In the genomic region with DNA sequence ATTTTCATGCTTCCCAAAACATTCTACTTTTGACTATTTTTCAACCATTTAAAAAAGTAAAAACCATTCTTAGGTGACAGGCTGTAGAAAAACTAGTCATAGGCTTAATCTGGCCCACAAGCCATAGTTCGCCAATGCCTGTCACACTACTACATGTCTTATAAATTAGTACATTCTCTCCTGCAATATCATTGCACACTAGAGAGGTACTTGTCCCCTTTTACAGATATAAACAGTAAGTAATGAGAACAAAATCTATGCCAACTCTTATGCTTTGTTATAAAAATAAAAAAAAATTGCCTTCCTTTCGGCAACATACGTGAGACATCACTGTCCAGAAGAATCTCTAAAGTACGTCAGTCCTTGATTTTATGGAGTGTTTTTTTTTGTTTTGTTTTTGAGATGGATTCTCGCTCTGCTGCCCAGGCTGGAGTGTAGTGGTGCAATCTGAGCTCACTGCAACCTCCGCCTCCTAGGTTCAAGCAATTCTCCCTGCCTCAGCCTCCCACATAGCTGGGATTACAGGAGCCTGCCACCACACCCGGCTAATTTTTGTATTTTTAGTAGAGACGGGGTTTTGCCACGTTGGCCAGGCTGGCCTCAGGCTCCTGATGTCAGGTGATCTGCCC, we compare ENCODE assay signal across 1 cellular context.
TF ChIP-seq lines count a peak whose summit lies in the region.

No MANE protein-coding gene starts in this region.

TF ChIP-seq in HEK293, 187 proteins besides CTCF, POLR2A, EP300 and RAD21 (continued from another document):
- TF ChIP-seq, protein P1, sequence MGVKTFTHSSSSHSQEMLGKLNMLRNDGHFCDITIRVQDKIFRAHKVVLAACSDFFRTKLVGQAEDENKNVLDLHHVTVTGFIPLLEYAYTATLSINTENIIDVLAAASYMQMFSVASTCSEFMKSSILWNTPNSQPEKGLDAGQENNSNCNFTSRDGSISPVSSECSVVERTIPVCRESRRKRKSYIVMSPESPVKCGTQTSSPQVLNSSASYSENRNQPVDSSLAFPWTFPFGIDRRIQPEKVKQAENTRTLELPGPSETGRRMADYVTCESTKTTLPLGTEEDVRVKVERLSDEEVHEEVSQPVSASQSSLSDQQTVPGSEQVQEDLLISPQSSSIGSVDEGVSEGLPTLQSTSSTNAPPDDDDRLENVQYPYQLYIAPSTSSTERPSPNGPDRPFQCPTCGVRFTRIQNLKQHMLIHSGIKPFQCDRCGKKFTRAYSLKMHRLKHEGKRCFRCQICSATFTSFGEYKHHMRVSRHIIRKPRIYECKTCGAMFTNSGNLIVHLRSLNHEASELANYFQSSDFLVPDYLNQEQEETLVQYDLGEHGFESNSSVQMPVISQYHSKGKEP (tag by site-specific recombination; IDR thresholded peaks at IDR 0.05), result no peak
- no peak for TF ChIP-seq ZNF623 (tag by site-specific recombination; IDR thresholded peaks at IDR 0.05)
- TF ChIP-seq ZSCAN30 (tag by site-specific recombination; IDR thresholded peaks at IDR 0.05), result no peak
- TF ChIP-seq ZNF837 (tag by site-specific recombination; IDR thresholded peaks at IDR 0.05), result no peak
- TF ChIP-seq ZNF747 (tag by site-specific recombination; IDR thresholded peaks at IDR 0.05), result no peak
- peak; percentile 69 for TF ChIP-seq ZFHX2 (tag by site-specific recombination; conservative IDR thresholded peaks at IDR 0.05)
- peak; percentile 71; the same call in 1 of the 2 replicates for TF ChIP-seq GLIS1 (tag by site-specific recombination; IDR thresholded peaks at IDR 0.05)
- TF ChIP-seq, protein P2, sequence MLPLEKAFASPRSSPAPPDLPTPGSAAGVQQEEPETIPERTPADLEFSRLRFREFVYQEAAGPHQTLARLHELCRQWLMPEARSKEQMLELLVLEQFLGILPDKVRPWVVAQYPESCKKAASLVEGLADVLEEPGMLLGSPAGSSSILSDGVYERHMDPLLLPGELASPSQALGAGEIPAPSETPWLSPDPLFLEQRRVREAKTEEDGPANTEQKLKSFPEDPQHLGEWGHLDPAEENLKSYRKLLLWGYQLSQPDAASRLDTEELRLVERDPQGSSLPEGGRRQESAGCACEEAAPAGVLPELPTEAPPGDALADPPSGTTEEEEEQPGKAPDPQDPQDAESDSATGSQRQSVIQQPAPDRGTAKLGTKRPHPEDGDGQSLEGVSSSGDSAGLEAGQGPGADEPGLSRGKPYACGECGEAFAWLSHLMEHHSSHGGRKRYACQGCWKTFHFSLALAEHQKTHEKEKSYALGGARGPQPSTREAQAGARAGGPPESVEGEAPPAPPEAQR (tag by site-specific recombination; IDR thresholded peaks at IDR 0.05), result no peak
- TF ChIP-seq, protein P3, sequence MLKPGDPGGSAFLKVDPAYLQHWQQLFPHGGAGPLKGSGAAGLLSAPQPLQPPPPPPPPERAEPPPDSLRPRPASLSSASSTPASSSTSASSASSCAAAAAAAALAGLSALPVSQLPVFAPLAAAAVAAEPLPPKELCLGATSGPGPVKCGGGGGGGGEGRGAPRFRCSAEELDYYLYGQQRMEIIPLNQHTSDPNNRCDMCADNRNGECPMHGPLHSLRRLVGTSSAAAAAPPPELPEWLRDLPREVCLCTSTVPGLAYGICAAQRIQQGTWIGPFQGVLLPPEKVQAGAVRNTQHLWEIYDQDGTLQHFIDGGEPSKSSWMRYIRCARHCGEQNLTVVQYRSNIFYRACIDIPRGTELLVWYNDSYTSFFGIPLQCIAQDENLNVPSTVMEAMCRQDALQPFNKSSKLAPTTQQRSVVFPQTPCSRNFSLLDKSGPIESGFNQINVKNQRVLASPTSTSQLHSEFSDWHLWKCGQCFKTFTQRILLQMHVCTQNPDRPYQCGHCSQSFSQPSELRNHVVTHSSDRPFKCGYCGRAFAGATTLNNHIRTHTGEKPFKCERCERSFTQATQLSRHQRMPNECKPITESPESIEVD (tag by site-specific recombination; IDR thresholded peaks at IDR 0.05), result peak; percentile 87
- TF ChIP-seq ZNF610 (tag by site-specific recombination; IDR thresholded peaks at IDR 0.05; ENCODE audit: borderline replicate concordance), result no peak
- TF ChIP-seq ZNF366 (tag by site-specific recombination; conservative IDR thresholded peaks at IDR 0.05), result peak; percentile 16; the same call in 1 of the 2 replicates
- TF ChIP-seq ZNF341 (tag by site-specific recombination; IDR thresholded peaks at IDR 0.05; ENCODE audit: low read depth), result peak; percentile 84
- TF ChIP-seq ZNF473 (tag by site-specific recombination; IDR thresholded peaks at IDR 0.05), result no peak
- TF ChIP-seq ZNF600 (tag by site-specific recombination; IDR thresholded peaks at IDR 0.05), result peak; percentile 99
- peak; percentile 41; the same call in 1 of the 2 replicates for TF ChIP-seq GLIS2 (tag by site-specific recombination; IDR thresholded peaks at IDR 0.05)
- TF ChIP-seq EGR2 (tag by site-specific recombination; IDR thresholded peaks at IDR 0.05; ENCODE audit: low read depth), result peak; percentile 87
- TF ChIP-seq, protein P4, sequence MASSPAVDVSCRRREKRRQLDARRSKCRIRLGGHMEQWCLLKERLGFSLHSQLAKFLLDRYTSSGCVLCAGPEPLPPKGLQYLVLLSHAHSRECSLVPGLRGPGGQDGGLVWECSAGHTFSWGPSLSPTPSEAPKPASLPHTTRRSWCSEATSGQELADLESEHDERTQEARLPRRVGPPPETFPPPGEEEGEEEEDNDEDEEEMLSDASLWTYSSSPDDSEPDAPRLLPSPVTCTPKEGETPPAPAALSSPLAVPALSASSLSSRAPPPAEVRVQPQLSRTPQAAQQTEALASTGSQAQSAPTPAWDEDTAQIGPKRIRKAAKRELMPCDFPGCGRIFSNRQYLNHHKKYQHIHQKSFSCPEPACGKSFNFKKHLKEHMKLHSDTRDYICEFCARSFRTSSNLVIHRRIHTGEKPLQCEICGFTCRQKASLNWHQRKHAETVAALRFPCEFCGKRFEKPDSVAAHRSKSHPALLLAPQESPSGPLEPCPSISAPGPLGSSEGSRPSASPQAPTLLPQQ (tag by site-specific recombination; IDR thresholded peaks at IDR 0.05), result no peak
- TF ChIP-seq WT1 (tag by site-specific recombination; IDR thresholded peaks at IDR 0.05), result peak; percentile 55; the same call in 1 of the 2 replicates
- TF ChIP-seq ZNF112 (tag by site-specific recombination; IDR thresholded peaks at IDR 0.05), result no peak
- TF ChIP-seq ZXDB (tag by site-specific recombination; IDR thresholded peaks at IDR 0.05), result 0 out of 2 replicates have a peak, but pooled peaks have one; percentile 1
- no peak for TF ChIP-seq ZNF433 (tag by site-specific recombination; IDR thresholded peaks at IDR 0.05; ENCODE audit: low read depth)
- peak; percentile 60 for TF ChIP-seq OSR2 (tag by site-specific recombination; IDR thresholded peaks at IDR 0.05)
- no peak for TF ChIP-seq ZNF555 (tag by site-specific recombination; conservative IDR thresholded peaks at IDR 0.05)
- no peak for TF ChIP-seq ZNF521 (tag by site-specific recombination; IDR thresholded peaks at IDR 0.05)
- peak; percentile 36; the same call in 1 of the 2 replicates for TF ChIP-seq ZNF335 (tag by site-specific recombination; conservative IDR thresholded peaks at IDR 0.05)
- TF ChIP-seq ZNF629 (tag by site-specific recombination; IDR thresholded peaks at IDR 0.05), result peak; percentile 30; the same call in 1 of the 2 replicates
- no peak for TF ChIP-seq SP2 (tag by site-specific recombination; IDR thresholded peaks at IDR 0.05)
- TF ChIP-seq ZNF654 (tag by site-specific recombination; IDR thresholded peaks at IDR 0.05; ENCODE audit: low read depth), result peak; percentile 6; the same call in 1 of the 2 replicates
- TF ChIP-seq, protein P5, sequence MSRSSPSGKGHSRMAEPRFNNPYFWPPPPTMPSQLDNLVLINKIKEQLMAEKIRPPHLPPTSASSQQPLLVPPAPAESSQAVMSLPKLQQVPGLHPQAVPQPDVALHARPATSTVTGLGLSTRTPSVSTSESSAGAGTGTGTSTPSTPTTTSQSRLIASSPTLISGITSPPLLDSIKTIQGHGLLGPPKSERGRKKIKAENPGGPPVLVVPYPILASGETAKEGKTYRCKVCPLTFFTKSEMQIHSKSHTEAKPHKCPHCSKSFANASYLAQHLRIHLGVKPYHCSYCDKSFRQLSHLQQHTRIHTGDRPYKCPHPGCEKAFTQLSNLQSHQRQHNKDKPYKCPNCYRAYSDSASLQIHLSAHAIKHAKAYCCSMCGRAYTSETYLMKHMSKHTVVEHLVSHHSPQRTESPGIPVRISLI (tag by site-specific recombination; IDR thresholded peaks at IDR 0.05), result no peak
- peak; percentile 91 for TF ChIP-seq ZBTB17 (tag by site-specific recombination; IDR thresholded peaks at IDR 0.05)
